In the genomic region with DNA sequence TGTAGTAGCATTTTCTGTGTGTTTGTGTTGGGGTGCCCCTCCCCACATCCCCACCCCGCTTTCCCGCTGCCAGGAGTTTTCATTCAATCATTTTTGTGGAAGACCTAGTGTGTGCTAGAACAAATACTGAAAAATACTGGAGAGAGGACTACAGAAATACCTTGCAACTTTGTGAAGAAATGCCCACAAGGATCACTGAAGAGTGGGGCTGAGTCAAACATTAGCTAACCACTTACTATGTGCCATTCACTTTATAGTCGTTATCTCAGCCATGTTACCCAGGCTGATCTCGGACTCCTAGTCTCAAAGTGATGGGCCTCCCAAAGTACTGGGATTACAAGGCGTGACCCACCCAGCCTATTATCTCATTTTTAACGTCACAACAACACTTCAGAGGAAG, we compare ENCODE assay signal across 8 cellular contexts. TPM values are rescaled to one million over a fixed set of nuclear protein-coding genes. Genes with fewer than 3 reads are reported as not detected.
DNase-seq lines count a peak whose midpoint lies in the region; ATAC-seq and TF ChIP-seq lines count a peak whose summit lies in the region.

No MANE protein-coding gene starts in this region.

- DNase-seq in PC-3: no peak
- DNase-seq in retinal pigment epithelial cell (ENCODE audit: low read depth): no peak
- no peak for DNase-seq in epidermal melanocyte (ENCODE audit: insufficient read length, low spot score)
- DNase-seq in medulla oblongata (ENCODE audit: extremely low spot score): no peak
- no peak for DNase-seq in nucleus accumbens (lab: John Stamatoyannopoulos, UW)
- no peak for DNase-seq in NCI-H1105 (lab: John Stamatoyannopoulos, UW)

- peak overlapping the region; percentile 78; the same call in 1 of the 2 replicates for H3K9ac ChIP-seq in PC-3 (ENCODE audit: low read length)

- BruUV-seq in PC-3 (replicated peaks; lab: Mats Ljungman, UMichigan): no TSS peak

- H3K4me3 ChIP-seq in PC-3 (ENCODE audit: low read length) (peak overlapping the region; percentile 94), esophagus (ENCODE audit: low read depth in 1 of 2, low read length in 2 of 2) (peak overlapping the region; percentile 10 to 23), retinal pigment epithelial cell (ENCODE audit: low read length) (peak overlapping the region; percentile 88)

- H3F3A ChIP-seq in PC-3 (ENCODE audit: low read length, unreplicated experiment): no peaks in the 10 kb centered on the region

- intact Hi-C loops in PC-3 (cut with micrococcal nuclease): no loop called here

- H3K9me2 ChIP-seq in PC-3 (replicated peaks; ENCODE audit: low read length): no peaks in the 10 kb centered on the region

- H3K27ac ChIP-seq in PC-3 (ENCODE audit: low read length) (no peak overlapping the region), esophagus (ENCODE audit: low read depth in 2 of 2, low read length in 1 of 2) (peak overlapping the region; percentile 87 to 93)

- TF ChIP-seq CTCF in PC-3 (conservative IDR thresholded peaks at IDR 0.05; ENCODE audit: low read depth, low read length) (no peak), retinal pigment epithelial cell (conservative IDR thresholded peaks at IDR 0.05; ENCODE audit: low read depth, low read length) (no peak)

- 42 to 47% methylated on average over 6 of the region's 6 CpGs for WGBS in esophagus, 2 donors

- CTCF ChIA-PET in PC-3 (lab: Charles Lee): interaction anchor here (0.6 to 1.5 kb wide), 3 partner anchors 10 to 744 kb away, joined by 3 to 6 read pairs (median 3); a partner anchor contains a TSS

- H3K27me3 ChIP-seq in PC-3 (ENCODE audit: low read length) (no peaks in the 10 kb centered on the region), esophagus (ENCODE audit: control insufficient read depth in 1 of 2, insufficient read depth in 2 of 2, low read length in 2 of 2) (no peaks in the 10 kb centered on the region)

- peak overlapping the region; percentile 84 for H2AFZ ChIP-seq in PC-3 (ENCODE audit: low read length)

- POLR2A ChIA-PET in PC-3 (lab: Charles Lee; ENCODE audit: unreplicated experiment): interaction anchor here (0.8 kb wide), 1 partner anchor 42 kb away, joined by 5 read pairs; a partner anchor contains a TSS

- H3K4me1 ChIP-seq in PC-3 (ENCODE audit: insufficient read depth, low read length) (peaks cover 17% of the 10 kb centered on the region), esophagus (ENCODE audit: control insufficient read depth in 2 of 2, insufficient read depth in 2 of 2, low read length in 1 of 2) (peaks cover 7% of the 10 kb centered on the region in 2 donors)

- H3K36me3 ChIP-seq in PC-3 (ENCODE audit: low read depth, low read length) (no peaks in the 10 kb centered on the region), esophagus (ENCODE audit: control insufficient read depth in 2 of 2, insufficient read depth in 2 of 2, low read length in 1 of 2) (peaks cover 0 to 4% of the 10 kb centered on the region in 2 donors)

- H4K20me1 ChIP-seq in PC-3 (ENCODE audit: low read length): no peaks in the 10 kb centered on the region

- no peaks in the 10 kb centered on the region for H3K9me3 ChIP-seq in PC-3 (ENCODE audit: low read length)
- H3K9me3 ChIP-seq in esophagus (ENCODE audit: control insufficient read depth in 2 of 2, insufficient read depth in 1 of 2, low read depth in 1 of 2, low read length in 1 of 2): no peaks in the 10 kb centered on the region

- ATAC-seq in GM18511 (IDR thresholded peaks at IDR 0.05; ENCODE audit: unreplicated experiment) (peak; percentile 17), PC-3 (no peak)

- H3K79me2 ChIP-seq in PC-3 (ENCODE audit: low read length): peaks cover 34% of the 10 kb centered on the region

- peak overlapping the region; percentile 94 for H3K4me2 ChIP-seq in PC-3 (ENCODE audit: low read length)

RNA-seq across cellular contexts. Expression of a gene that starts 0.6 kb away (rescaled TPM):
- total RNA-seq in PC-3 (2014; rRNA removed): 17.1 and 18.5 TPM in 2 replicates
- 10 to 100 TPM; 28.3 to 36.2 TPM for polyA plus RNA-seq in esophagus

RNA-seq across cellular contexts. Expression of a gene that starts 16.6 kb away (rescaled TPM):
- 0.04 and 0.23 TPM in 2 replicates for total RNA-seq in PC-3 (2014; rRNA removed)
- under 1 TPM; 0.06 to 0.21 TPM for polyA plus RNA-seq in esophagus

RNA-seq across cellular contexts. Expression of a gene that starts 20.0 kb away (rescaled TPM):
- total RNA-seq in PC-3 (2014; rRNA removed): 4,374 and 4,720 TPM in 2 replicates
- polyA plus RNA-seq in esophagus: 100 to 1,000 TPM; 255 to 693 TPM

RNA-seq across cellular contexts. Expression of a gene that starts 41.4 kb away (rescaled TPM):
- total RNA-seq in PC-3 (2014; rRNA removed): 4.2 and 5.0 TPM in 2 replicates
- under 1 TPM; 0.24 to 0.39 TPM for polyA plus RNA-seq in esophagus

RNA-seq across cellular contexts. Expression of a gene that starts 50.6 kb away (rescaled TPM):
- total RNA-seq in PC-3 (2014; rRNA removed): 41.9 and 51.7 TPM in 2 replicates
- 10 to 100 TPM; 13.2 to 46.6 TPM for polyA plus RNA-seq in esophagus

Comparison
In these comparisons a context has a peak if more than half of its experiments do, and no peak if none do; other contexts are left out.
1. H3K4me3 ChIP-seq: peak in every context shown above with its lines; median percentile 94 in PC-3; 88 in retinal pigment epithelial cell; 16 in esophagus.